In the genomic region with DNA sequence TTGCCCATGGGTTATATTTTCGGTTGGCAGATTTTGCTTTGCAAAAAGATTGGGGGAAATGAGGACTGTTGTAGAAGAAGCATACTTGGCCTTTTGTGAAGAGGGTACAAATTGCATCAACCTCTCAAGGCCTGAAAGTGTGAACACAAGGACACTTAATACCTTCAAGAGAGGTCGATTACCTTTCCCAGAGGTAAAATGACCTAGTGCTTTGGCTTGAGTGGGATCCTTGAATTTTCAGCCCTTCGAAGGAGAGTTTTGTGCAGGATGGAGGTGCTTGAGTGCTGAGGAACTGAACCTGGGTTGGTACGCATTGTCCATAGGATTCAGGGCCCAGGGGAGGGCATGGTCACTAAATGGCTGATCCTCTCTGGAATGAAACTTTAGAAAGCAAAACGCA, we compare ENCODE assay signal across 1 cellular context.
TF ChIP-seq lines count a peak whose summit lies in the region.

No MANE protein-coding gene starts in this region.

TF ChIP-seq in K562, 482 proteins besides CTCF, POLR2A, EP300 and RAD21 (continued from another document):
- TF ChIP-seq HMGXB4 (CRISPR knock-in tag; IDR thresholded peaks at IDR 0.05), result no peak
TF ChIP-seq in K562: peak in this region for 0.
